ENCODE assay signal across 8 cellular contexts in the genomic region with DNA sequence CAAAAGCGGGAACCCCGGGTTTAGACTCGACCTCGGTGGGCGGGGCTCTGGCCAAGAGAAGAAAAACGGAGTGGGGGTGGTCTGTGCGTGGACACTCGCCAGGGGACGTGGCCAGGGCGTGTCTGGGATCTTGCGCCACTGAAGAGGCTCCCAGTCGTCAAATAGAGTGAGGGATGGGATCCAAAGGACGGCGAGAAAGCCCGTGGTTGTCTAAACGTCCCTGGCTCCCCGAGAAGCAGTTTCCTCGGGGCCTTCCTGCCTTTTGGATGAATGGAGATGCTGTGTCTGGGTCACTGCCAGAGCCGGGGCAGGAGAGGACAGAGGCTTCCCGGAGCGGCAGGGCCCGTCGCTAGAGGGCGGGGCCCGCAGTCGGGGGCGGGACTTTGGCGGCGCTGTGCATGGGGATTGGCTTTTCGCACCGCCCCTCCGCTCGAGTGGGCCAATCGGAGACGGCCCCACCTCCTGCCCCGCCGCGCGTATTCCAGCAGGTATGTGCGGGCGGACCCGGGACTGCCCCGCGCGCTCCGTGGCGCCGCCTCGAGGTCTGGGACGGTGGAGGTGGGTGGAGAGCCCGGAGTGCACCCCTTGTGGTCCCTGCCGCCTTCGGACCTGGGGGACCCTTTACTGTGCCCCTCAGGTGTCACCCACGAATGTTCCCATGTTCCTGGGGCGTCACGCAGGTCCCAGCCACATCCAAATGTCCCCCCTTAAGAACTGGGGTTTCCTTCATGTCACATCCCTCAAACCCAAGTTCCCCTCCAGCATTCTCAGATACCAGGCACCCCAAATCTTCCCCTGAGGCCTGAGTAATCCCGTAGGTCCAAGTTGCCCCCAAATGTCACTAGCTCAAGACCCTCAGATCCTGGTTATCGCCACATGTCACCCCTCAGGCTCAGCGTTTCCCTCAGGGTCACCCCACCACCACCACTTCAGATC. TPM values are rescaled to one million over a fixed set of nuclear protein-coding genes. Genes with fewer than 3 reads are reported as not detected.
A peak's percentile ranks its signal among the peaks of the same experiment; 100 is the strongest.
DNase-seq lines count a peak whose midpoint lies in the region; ATAC-seq and TF ChIP-seq lines count a peak whose summit lies in the region.

No MANE protein-coding gene starts in this region.

- CTCF ChIA-PET in GM10248 (lab: Yijun Ruan, JAX): interaction anchor here (0.9 to 4.3 kb wide), 8 partner anchors 12 to 174 kb away, joined by 3 to 35 read pairs (median 5); no protein-coding TSS in a partner anchor

- peak; percentile 92 for ATAC-seq in sciatic nerve

- peak overlapping the region; percentile 87 for H3K27ac Mint-ChIP-seq in T-helper 2 cell treated with Interferon-gamma antibody and Interleukin-4, amounts not matched to agents 5 μg/mL and 100 μg/mL, for 36 hours

- no peaks in the 10 kb centered on the region for H3K9me3 Mint-ChIP-seq in T-helper 2 cell treated with Interferon-gamma antibody and Interleukin-4, amounts not matched to agents 5 μg/mL and 100 μg/mL, for 36 hours

- POLR2A ChIA-PET in GM10248 (lab: Yijun Ruan, JAX): interaction anchor here (0.6 to 0.9 kb wide), 2 partner anchors 21 to 28 kb away, joined by 3 to 4 read pairs; no protein-coding TSS in a partner anchor

- H3K36me3 Mint-ChIP-seq in T-helper 2 cell treated with Interferon-gamma antibody and Interleukin-4, amounts not matched to agents 5 μg/mL and 100 μg/mL, for 36 hours (ENCODE audit: low read depth): peaks cover 30% of the 10 kb centered on the region

- peak overlapping the region; percentile 83 for H3K4me3 Mint-ChIP-seq in T-helper 2 cell treated with Interferon-gamma antibody and Interleukin-4, amounts not matched to agents 5 μg/mL and 100 μg/mL, for 36 hours

- intact Hi-C loops in sciatic nerve (cut with DNase I): no loop called here

- no peak overlapping the region for H3K4me3 ChIP-seq in HFF-Myc (replicated peaks; ENCODE audit: low read depth, low read length)
- H3K4me3 ChIP-seq in astrocyte of the cerebellum (ENCODE audit: low read depth, low read length): peak overlapping the region; percentile 30

- peak; percentile 66 for TF ChIP-seq CTCF in GM10248 (IDR thresholded peaks at IDR 0.05; ENCODE audit: control extremely low read depth, extremely low read depth, low read depth, missing control alignments)
- peak; percentile 35 for TF ChIP-seq CTCF in HFF-Myc (IDR thresholded peaks at IDR 0.05; ENCODE audit: low read depth, low read length, missing control alignments)
- TF ChIP-seq CTCF in astrocyte of the cerebellum (IDR thresholded peaks at IDR 0.05; ENCODE audit: low read depth, low read length, missing control alignments): peak; percentile 48

- peaks cover 33% of the 10 kb centered on the region for H3K4me1 Mint-ChIP-seq in T-helper 2 cell treated with Interferon-gamma antibody and Interleukin-4, amounts not matched to agents 5 μg/mL and 100 μg/mL, for 36 hours (ENCODE audit: low read depth)

- in situ Hi-C loops in astrocyte of the cerebellum (cut with HindIII; ENCODE audit: low sequenced_read_pairs): no loop called here

- no peaks in the 10 kb centered on the region for H3K27me3 Mint-ChIP-seq in T-helper 2 cell treated with Interferon-gamma antibody and Interleukin-4, amounts not matched to agents 5 μg/mL and 100 μg/mL, for 36 hours (ENCODE audit: low read depth)

- DNase-seq in GM10248 (ENCODE audit: extremely low spot score): peak; percentile 98
- DNase-seq in HFF-Myc (ENCODE audit: extremely low read depth, low read depth): no peak
- peak; percentile 69 to 92 (median 85) for DNase-seq in NCI-H1417 (lab: John Stamatoyannopoulos, UW)
- DNase-seq in T-helper 2 cell treated with Interferon-gamma antibody and Interleukin-4, amounts not matched to agents 5 μg/mL and 100 μg/mL, for 36 hours (ENCODE audit: low spot score): peak; percentile 94
- peak; percentile 64 for DNase-seq in astrocyte of the cerebellum (ENCODE audit: low read depth)
- peak; percentile 75 to 80 for DNase-seq in hippocampal formation (lab: John Stamatoyannopoulos, UW)
- peak; percentile 96 for DNase-seq in sciatic nerve (ENCODE audit: low spot score)
- DNase-seq in GF-D8 (lab: John Stamatoyannopoulos, UW): no peak

RNA-seq across cellular contexts. Expression of a gene that starts 38.4 kb away (rescaled TPM):
- total RNA-seq in sciatic nerve: 8.2 TPM

RNA-seq across cellular contexts. Expression of a gene that starts 43.3 kb away (rescaled TPM):
- total RNA-seq in sciatic nerve: 1.4 TPM

RNA-seq across cellular contexts. Expression of a gene that starts 59.3 kb away (rescaled TPM):
- 63.0 TPM for total RNA-seq in sciatic nerve

Comparison
In these comparisons a context has a peak if more than half of its experiments do, and no peak if none do; other contexts are left out.
1. DNase-seq: peak in GM10248 (single experiment), NCI-H1417 (3 of 3), T-helper 2 cell treated with Interferon-gamma antibody and Interleukin-4, amounts not matched to agents 5 μg/mL and 100 μg/mL, for 36 hours (single experiment), astrocyte of the cerebellum (single experiment), hippocampal formation (2 of 2) and sciatic nerve (single experiment); none in HFF-Myc (single experiment) and GF-D8 (single experiment).
2. Peak in every context shown above with its lines, with median percentiles within 50 percentile points of each other: CTCF ChIP-seq.